ENCODE assay signal across 8 cellular contexts in the genomic region with DNA sequence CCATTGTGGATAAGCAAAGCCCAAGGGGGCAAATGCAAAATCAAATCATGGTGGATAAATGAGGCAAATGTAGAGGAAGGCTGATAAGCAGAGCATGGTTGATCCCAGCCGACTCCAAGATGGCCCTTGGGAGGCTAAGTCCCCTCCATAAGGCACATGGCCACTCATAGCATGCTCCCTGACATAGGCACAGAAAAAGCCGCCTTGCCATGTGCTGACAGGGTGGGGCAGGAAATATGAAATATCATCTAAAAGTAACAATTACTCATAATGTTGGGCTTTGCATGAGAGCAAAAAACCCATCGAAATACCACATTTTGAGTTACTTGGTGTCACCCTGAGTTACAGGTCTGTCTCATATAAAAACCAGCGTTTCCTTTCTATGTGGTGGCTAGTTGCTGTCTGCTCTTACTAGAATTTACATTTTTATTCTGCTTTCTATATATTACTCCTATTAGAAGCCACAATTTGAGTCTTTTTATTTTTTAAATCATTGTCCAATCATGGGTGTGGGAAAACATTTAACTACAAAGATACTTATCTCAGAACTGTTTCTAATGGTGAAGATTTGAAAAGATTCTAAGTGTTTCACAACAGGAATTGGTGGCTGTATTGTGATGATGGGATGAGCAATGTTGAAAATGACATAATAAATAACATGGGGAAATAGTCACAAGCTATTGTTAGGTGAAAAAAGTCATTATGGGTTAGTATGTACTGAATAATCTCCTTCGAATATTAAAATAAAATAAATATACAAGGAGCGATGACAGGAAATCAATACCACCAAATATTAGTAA.
DNase-seq lines count a peak whose midpoint lies in the region; ATAC-seq and TF ChIP-seq lines count a peak whose summit lies in the region.

No MANE protein-coding gene starts in this region.

- H3K36me3 ChIP-seq in esophagus squamous epithelium, result no peaks in the 10 kb centered on the region

- intact Hi-C loops in esophagus squamous epithelium (cut with DNase I), result no loop called here

- TF ChIP-seq POLR2A in esophagus squamous epithelium (IDR thresholded peaks at IDR 0.05), result no peak

- H3K27ac ChIP-seq in esophagus squamous epithelium, result peak overlapping the region in 3 of 4 donors; percentile 39 to 80 (median 65)

- H3K9me3 ChIP-seq in esophagus squamous epithelium, result no peaks in the 10 kb centered on the region

- peak; percentile 39 for ATAC-seq in GM18508 (IDR thresholded peaks at IDR 0.05; ENCODE audit: insufficient read depth, unreplicated experiment)
- peak; percentile 53 for ATAC-seq in HG03095 (IDR thresholded peaks at IDR 0.05; ENCODE audit: unreplicated experiment)

- H3K4me1 ChIP-seq in esophagus squamous epithelium, result peaks cover 6 to 76% (median 42%) of the 10 kb centered on the region in 3 donors

- DNase-seq in activated CD4-positive, alpha-beta T cell treated with anti-CD3 and anti-CD28 coated beads, Interleukin-2, amount 50 U/mL, for 4 hours, result peak; percentile 60 to 72
- DNase-seq in esophagus squamous epithelium (lab: John Stamatoyannopoulos, UW), result no peak
- peak; percentile 79 for DNase-seq in stimulated activated CD8-positive, alpha-beta memory T cell treated with anti-CD3 and anti-CD28 coated beads, Interleukin-4, amount 100 ng/mL, for 48 hours
- no peak for DNase-seq in NCI-H82 treated with DMSO at 0.1 percent for 48 hours (lab: John Stamatoyannopoulos, UW; ENCODE audit: unreplicated experiment)
- no peak for DNase-seq in foreskin melanocyte
- DNase-seq in NCI-H524 treated with DMSO at 0.1 percent for 48 hours (lab: John Stamatoyannopoulos, UW), result no peak

- 72 to 77% methylated on average over 6 of the region's 6 CpGs for WGBS in esophagus squamous epithelium, 2 donors

- H3K4me3 ChIP-seq in esophagus squamous epithelium, result no peak overlapping the region

- H3K27me3 ChIP-seq in esophagus squamous epithelium, result no peaks in the 10 kb centered on the region

- TF ChIP-seq CTCF in esophagus squamous epithelium (IDR thresholded peaks at IDR 0.05), result no peak

Comparison
In these comparisons a context has a peak if more than half of its experiments do, and no peak if none do; other contexts are left out.
1. DNase-seq: peak in activated CD4-positive, alpha-beta T cell treated with anti-CD3 and anti-CD28 coated beads, Interleukin-2, amount 50 U/mL, for 4 hours (2 of 2) and stimulated activated CD8-positive, alpha-beta memory T cell treated with anti-CD3 and anti-CD28 coated beads, Interleukin-4, amount 100 ng/mL, for 48 hours (single experiment); none in esophagus squamous epithelium (single experiment), NCI-H82 treated with DMSO at 0.1 percent for 48 hours (single experiment), foreskin melanocyte (single experiment) and NCI-H524 treated with DMSO at 0.1 percent for 48 hours (single experiment).